Comparison of ENCODE assay signal across 1 cellular context in the genomic region with DNA sequence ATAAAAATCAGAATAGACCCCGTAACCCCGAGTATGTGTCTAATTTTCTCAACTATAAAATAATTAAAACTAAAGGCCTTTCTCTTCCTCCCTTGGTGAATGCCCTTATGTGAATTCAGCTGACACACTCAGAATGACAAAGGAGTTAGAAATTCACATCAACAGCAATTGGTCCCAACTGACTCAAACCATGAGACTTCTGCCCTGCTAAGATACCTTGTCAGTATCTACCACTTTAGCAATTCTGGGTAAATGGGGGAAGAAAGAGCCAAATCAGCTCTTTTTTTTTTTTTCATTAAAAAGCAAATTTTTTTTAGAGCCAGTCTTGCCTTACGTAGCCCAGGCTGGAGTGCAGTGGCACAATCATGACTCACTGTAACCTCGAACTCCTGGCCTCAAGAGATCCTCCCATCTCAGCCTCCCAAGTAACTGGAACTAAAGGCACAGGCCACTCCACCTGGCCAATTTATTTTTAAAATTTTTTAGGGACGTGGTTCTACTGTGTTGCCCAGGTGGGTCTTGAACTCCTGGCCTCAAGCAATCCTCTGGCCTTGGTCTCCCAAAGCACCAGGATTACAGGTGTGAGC.
A peak's percentile ranks its signal among the peaks of the same experiment; 100 is the strongest.
TF ChIP-seq lines count a peak whose summit lies in the region.

No MANE protein-coding gene starts in this region.

TF ChIP-seq in K562, 482 proteins besides CTCF, POLR2A, EP300 and RAD21 (continued from another document and continues in another):
- TF ChIP-seq, protein P1, sequence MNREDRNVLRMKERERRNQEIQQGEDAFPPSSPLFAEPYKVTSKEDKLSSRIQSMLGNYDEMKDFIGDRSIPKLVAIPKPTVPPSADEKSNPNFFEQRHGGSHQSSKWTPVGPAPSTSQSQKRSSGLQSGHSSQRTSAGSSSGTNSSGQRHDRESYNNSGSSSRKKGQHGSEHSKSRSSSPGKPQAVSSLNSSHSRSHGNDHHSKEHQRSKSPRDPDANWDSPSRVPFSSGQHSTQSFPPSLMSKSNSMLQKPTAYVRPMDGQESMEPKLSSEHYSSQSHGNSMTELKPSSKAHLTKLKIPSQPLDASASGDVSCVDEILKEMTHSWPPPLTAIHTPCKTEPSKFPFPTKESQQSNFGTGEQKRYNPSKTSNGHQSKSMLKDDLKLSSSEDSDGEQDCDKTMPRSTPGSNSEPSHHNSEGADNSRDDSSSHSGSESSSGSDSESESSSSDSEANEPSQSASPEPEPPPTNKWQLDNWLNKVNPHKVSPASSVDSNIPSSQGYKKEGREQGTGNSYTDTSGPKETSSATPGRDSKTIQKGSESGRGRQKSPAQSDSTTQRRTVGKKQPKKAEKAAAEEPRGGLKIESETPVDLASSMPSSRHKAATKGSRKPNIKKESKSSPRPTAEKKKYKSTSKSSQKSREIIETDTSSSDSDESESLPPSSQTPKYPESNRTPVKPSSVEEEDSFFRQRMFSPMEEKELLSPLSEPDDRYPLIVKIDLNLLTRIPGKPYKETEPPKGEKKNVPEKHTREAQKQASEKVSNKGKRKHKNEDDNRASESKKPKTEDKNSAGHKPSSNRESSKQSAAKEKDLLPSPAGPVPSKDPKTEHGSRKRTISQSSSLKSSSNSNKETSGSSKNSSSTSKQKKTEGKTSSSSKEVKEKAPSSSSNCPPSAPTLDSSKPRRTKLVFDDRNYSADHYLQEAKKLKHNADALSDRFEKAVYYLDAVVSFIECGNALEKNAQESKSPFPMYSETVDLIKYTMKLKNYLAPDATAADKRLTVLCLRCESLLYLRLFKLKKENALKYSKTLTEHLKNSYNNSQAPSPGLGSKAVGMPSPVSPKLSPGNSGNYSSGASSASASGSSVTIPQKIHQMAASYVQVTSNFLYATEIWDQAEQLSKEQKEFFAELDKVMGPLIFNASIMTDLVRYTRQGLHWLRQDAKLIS (CRISPR knock-in tag; IDR thresholded peaks at IDR 0.05): no peak
- TF ChIP-seq NCOA1 (IDR thresholded peaks at IDR 0.05; ENCODE audit: low read depth) (no peak), ZNF124 (CRISPR knock-in tag; IDR thresholded peaks at IDR 0.05) (no peak), ZBTB8A (IDR thresholded peaks at IDR 0.05; ENCODE audit: partially characterized antibody) (no peak), ZNF551 (CRISPR knock-in tag; IDR thresholded peaks at IDR 0.05) (no peak), RFX7 (CRISPR knock-in tag; IDR thresholded peaks at IDR 0.05) (no peak), SNRNP70 (optimal IDR thresholded peaks at IDR 0.05; ENCODE audit: low read depth, low read length) (no peak), BMI1 (IDR thresholded peaks at IDR 0.05; ENCODE audit: low read length) (no peak), FOS (IDR thresholded peaks at IDR 0.05; ENCODE audit: extremely low read depth, insufficient read length) (no peak), WHSC1 (IDR thresholded peaks at IDR 0.05; ENCODE audit: low read length) (no peak), NCOR1 (IDR thresholded peaks at IDR 0.05) (peak; percentile 26; the same call in 1 of the 2 replicates), SAFB (IDR thresholded peaks at IDR 0.05; ENCODE audit: borderline replicate concordance, low read depth, low read length) (no peak), ZNF224 (CRISPR knock-in tag; IDR thresholded peaks at IDR 0.05) (no peak), EGR1 (conservative IDR thresholded peaks at IDR 0.05) (no peak), ZNF589 (CRISPR knock-in tag; IDR thresholded peaks at IDR 0.05; ENCODE audit: low read depth) (no peak), SIRT6 (IDR thresholded peaks at IDR 0.05; ENCODE audit: low read depth, low read length) (no peak), NCOA6 (IDR thresholded peaks at IDR 0.05) (no peak), NFIC (IDR thresholded peaks at IDR 0.05) (0 out of 2 replicates have a peak, but pooled peaks have one; percentile 12), RAD51 (IDR thresholded peaks at IDR 0.05; ENCODE audit: borderline replicate concordance, low read depth) (no peak), PHF20 (IDR thresholded peaks at IDR 0.05; ENCODE audit: partially characterized antibody) (no peak), ZNF77 (CRISPR knock-in tag; IDR thresholded peaks at IDR 0.05) (no peak), BCOR (IDR thresholded peaks at IDR 0.05) (peak; percentile 41; the same call in 1 of the 2 replicates), SMC3 (conservative IDR thresholded peaks at IDR 0.05; ENCODE audit: insufficient read depth, low read depth, low read length) (no peak), CBX1 (IDR thresholded peaks at IDR 0.05; ENCODE audit: low read depth) (no peak)
- TF ChIP-seq, protein P2, sequence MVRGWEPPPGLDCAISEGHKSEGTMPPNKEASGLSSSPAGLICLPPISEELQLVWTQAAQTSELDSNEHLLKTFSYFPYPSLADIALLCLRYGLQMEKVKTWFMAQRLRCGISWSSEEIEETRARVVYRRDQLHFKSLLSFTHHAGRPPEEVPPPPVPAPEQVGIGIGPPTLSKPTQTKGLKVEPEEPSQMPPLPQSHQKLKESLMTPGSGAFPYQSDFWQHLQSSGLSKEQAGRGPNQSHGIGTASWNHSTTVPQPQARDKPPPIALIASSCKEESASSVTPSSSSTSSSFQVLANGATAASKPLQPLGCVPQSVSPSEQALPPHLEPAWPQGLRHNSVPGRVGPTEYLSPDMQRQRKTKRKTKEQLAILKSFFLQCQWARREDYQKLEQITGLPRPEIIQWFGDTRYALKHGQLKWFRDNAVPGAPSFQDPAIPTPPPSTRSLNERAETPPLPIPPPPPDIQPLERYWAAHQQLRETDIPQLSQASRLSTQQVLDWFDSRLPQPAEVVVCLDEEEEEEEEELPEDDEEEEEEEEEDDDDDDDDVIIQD (CRISPR knock-in tag; IDR thresholded peaks at IDR 0.05): no peak
- TF ChIP-seq, protein P3, sequence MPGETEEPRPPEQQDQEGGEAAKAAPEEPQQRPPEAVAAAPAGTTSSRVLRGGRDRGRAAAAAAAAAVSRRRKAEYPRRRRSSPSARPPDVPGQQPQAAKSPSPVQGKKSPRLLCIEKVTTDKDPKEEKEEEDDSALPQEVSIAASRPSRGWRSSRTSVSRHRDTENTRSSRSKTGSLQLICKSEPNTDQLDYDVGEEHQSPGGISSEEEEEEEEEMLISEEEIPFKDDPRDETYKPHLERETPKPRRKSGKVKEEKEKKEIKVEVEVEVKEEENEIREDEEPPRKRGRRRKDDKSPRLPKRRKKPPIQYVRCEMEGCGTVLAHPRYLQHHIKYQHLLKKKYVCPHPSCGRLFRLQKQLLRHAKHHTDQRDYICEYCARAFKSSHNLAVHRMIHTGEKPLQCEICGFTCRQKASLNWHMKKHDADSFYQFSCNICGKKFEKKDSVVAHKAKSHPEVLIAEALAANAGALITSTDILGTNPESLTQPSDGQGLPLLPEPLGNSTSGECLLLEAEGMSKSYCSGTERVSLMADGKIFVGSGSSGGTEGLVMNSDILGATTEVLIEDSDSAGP (CRISPR knock-in tag; IDR thresholded peaks at IDR 0.05): no peak
- TF ChIP-seq, protein P4, sequence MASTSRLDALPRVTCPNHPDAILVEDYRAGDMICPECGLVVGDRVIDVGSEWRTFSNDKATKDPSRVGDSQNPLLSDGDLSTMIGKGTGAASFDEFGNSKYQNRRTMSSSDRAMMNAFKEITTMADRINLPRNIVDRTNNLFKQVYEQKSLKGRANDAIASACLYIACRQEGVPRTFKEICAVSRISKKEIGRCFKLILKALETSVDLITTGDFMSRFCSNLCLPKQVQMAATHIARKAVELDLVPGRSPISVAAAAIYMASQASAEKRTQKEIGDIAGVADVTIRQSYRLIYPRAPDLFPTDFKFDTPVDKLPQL (IDR thresholded peaks at IDR 0.05; ENCODE audit: extremely low read depth, insufficient read length): no peak
- TF ChIP-seq, protein P5, sequence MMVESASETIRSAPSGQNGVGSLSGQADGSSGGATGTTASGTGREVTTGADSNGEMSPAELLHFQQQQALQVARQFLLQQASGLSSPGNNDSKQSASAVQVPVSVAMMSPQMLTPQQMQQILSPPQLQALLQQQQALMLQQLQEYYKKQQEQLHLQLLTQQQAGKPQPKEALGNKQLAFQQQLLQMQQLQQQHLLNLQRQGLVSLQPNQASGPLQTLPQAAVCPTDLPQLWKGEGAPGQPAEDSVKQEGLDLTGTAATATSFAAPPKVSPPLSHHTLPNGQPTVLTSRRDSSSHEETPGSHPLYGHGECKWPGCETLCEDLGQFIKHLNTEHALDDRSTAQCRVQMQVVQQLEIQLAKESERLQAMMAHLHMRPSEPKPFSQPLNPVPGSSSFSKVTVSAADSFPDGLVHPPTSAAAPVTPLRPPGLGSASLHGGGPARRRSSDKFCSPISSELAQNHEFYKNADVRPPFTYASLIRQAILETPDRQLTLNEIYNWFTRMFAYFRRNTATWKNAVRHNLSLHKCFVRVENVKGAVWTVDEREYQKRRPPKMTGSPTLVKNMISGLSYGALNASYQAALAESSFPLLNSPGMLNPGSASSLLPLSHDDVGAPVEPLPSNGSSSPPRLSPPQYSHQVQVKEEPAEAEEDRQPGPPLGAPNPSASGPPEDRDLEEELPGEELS (CRISPR knock-in tag; IDR thresholded peaks at IDR 0.05; ENCODE audit: borderline replicate concordance): no peak
- TF ChIP-seq, protein P6, sequence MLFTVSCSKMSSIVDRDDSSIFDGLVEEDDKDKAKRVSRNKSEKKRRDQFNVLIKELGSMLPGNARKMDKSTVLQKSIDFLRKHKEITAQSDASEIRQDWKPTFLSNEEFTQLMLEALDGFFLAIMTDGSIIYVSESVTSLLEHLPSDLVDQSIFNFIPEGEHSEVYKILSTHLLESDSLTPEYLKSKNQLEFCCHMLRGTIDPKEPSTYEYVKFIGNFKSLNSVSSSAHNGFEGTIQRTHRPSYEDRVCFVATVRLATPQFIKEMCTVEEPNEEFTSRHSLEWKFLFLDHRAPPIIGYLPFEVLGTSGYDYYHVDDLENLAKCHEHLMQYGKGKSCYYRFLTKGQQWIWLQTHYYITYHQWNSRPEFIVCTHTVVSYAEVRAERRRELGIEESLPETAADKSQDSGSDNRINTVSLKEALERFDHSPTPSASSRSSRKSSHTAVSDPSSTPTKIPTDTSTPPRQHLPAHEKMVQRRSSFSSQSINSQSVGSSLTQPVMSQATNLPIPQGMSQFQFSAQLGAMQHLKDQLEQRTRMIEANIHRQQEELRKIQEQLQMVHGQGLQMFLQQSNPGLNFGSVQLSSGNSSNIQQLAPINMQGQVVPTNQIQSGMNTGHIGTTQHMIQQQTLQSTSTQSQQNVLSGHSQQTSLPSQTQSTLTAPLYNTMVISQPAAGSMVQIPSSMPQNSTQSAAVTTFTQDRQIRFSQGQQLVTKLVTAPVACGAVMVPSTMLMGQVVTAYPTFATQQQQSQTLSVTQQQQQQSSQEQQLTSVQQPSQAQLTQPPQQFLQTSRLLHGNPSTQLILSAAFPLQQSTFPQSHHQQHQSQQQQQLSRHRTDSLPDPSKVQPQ (CRISPR knock-in tag; IDR thresholded peaks at IDR 0.05; ENCODE audit: borderline replicate concordance): no peak
- TF ChIP-seq, protein P7, sequence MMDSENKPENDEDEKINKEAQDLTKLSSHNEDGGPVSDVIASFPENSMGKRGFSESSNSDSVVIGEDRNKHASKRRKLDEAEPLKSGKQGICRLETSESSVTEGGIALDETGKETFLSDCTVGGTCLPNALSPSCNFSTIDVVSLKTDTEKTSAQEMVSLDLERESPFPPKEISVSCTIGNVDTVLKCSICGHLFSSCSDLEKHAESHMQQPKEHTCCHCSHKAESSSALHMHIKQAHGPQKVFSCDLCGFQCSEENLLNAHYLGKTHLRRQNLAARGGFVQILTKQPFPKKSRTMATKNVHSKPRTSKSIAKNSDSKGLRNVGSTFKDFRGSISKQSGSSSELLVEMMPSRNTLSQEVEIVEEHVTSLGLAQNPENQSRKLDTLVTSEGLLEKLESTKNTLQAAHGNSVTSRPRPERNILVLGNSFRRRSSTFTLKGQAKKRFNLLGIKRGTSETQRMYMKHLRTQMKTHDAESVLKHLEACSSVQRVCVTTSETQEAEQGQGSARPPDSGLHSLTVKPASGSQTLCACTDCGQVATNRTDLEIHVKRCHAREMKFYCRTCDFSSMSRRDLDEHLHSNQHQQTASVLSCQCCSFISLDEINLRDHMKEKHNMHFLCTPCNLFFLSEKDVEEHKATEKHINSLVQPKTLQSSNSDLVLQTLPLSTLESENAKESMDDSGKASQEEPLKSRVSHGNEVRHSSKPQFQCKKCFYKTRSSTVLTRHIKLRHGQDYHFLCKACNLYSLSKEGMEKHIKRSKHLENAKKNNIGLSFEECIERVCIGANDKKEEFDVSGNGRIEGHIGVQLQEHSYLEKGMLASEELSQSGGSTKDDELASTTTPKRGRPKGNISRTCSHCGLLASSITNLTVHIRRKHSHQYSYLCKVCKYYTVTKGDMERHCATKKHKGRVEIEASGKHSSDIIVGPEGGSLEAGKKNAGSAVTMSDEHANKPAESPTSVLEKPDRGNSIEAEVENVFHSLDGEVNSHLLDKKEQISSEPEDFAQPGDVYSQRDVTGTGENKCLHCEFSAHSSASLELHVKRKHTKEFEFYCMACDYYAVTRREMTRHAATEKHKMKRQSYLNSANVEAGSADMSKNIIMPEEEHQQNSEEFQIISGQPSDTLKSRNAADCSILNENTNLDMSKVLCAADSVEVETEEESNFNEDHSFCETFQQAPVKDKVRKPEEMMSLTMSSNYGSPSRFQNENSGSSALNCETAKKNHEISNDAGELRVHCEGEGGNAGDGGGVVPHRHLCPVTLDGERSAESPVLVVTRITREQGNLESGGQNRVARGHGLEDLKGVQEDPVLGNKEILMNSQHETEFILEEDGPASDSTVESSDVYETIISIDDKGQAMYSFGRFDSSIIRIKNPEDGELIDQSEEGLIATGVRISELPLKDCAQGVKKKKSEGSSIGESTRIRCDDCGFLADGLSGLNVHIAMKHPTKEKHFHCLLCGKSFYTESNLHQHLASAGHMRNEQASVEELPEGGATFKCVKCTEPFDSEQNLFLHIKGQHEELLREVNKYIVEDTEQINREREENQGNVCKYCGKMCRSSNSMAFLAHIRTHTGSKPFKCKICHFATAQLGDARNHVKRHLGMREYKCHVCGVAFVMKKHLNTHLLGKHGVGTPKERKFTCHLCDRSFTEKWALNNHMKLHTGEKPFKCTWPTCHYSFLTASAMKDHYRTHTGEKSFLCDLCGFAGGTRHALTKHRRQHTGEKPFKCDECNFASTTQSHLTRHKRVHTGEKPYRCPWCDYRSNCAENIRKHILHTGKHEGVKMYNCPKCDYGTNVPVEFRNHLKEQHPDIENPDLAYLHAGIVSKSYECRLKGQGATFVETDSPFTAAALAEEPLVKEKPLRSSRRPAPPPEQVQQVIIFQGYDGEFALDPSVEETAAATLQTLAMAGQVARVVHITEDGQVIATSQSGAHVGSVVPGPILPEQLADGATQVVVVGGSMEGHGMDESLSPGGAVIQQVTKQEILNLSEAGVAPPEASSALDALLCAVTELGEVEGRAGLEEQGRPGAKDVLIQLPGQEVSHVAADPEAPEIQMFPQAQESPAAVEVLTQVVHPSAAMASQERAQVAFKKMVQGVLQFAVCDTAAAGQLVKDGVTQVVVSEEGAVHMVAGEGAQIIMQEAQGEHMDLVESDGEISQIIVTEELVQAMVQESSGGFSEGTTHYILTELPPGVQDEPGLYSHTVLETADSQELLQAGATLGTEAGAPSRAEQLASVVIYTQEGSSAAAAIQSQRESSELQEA (IDR thresholded peaks at IDR 0.05; ENCODE audit: low read depth): no peak
- TF ChIP-seq, protein P8, sequence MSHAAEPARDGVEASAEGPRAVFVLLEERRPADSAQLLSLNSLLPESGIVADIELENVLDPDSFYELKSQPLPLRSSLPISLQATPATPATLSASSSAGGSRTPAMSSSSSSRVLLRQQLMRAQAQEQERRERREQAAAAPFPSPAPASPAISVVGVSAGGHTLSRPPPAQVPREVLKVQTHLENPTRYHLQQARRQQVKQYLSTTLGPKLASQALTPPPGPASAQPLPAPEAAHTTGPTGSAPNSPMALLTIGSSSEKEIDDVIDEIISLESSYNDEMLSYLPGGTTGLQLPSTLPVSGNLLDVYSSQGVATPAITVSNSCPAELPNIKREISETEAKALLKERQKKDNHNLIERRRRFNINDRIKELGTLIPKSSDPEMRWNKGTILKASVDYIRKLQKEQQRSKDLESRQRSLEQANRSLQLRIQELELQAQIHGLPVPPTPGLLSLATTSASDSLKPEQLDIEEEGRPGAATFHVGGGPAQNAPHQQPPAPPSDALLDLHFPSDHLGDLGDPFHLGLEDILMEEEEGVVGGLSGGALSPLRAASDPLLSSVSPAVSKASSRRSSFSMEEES (CRISPR knock-in tag; IDR thresholded peaks at IDR 0.05): no peak
